9 cellular contexts compared by ENCODE assay signal in the genomic region with DNA sequence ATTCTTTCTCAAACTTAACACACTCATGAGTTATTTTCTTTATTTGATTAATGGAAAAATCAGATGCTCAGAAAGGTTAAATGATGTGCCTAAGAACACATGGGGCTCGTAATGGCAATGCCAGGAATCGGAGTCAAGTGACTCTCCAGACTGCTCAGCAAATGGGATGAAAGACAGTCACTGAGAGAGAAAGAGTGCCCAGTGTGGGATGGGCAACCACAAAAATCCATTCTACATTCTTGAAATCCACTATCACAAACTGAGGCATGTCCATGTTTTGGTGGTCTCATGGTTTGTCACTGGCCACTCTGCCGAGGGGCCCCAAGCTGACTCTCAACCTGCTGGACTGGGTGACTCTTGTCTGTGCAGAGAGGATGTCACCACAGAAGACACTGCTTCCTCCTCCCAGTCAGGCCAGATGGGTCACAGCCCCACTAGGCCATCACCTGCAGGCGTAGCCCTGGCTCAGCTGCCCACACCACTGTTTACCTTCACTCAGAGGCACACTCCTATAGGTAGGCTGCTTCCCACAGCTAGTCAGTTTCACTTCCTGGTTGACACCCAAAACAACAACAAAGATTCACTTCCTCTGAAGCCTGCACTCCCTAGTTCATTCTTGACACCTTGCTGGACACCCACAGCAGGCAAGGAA. TPM values are rescaled to one million over a fixed set of nuclear protein-coding genes. Genes with fewer than 3 reads are reported as not detected.
DNase-seq lines count a peak whose midpoint lies in the region; ATAC-seq and TF ChIP-seq lines count a peak whose summit lies in the region.
"Had no signal": no experiment of that assay in that cellular context is flagged by ENCODE, and none has a peak within 500 bp of the region (broad histone marks: within the 10 kb centered on the region; RNA-seq: fewer than 3 reads in every experiment).

No MANE protein-coding gene starts in this region.

- H3K27ac ChIP-seq in SK-N-SH (ENCODE audit: low read depth in 2 of 2, low read length in 1 of 2): no peak overlapping the region
- H3K27ac ChIP-seq: SK-N-MC had no signal

- H3K36me3 Mint-ChIP-seq in activated CD4-positive, alpha-beta T cell treated with anti-CD3 and anti-CD28 coated beads, Interleukin-2, amount 10 ng/mL, durations not matched to agents 7 days and 5 days (ENCODE audit: low read depth): peaks cover 17% of the 10 kb centered on the region
- H3K36me3 Mint-ChIP-seq in stimulated activated memory B cell treated with anti-CD40 and anti-IgM and Interleukin-4, amounts not matched to agents 10 μg/mL and 1 μg/mL and 100 μg/mL, for 72 hours: peaks cover 44% of the 10 kb centered on the region

- no peak overlapping the region for H3K4me3 ChIP-seq in astrocyte of the spinal cord (ENCODE audit: low read depth, low read length)
- H3K4me3 ChIP-seq in SK-N-SH (ENCODE audit: low read depth in 2 of 2, low read length in 1 of 2): no peak overlapping the region
- H3K4me3 ChIP-seq: SK-N-MC had no signal

- no peaks in the 10 kb centered on the region for H3K9me3 ChIP-seq in SK-N-SH

- no peak overlapping the region for H3K9ac ChIP-seq in SK-N-SH

- H3K27ac Mint-ChIP-seq in activated CD4-positive, alpha-beta T cell treated with anti-CD3 and anti-CD28 coated beads, Interleukin-2, amount 10 ng/mL, durations not matched to agents 7 days and 5 days: peak overlapping the region; percentile 94
- peak overlapping the region; percentile 59 for H3K27ac Mint-ChIP-seq in stimulated activated memory B cell treated with anti-CD40 and anti-IgM and Interleukin-4, amounts not matched to agents 10 μg/mL and 1 μg/mL and 100 μg/mL, for 72 hours

- H3F3A ChIP-seq in SK-N-SH (replicated peaks; ENCODE audit: insufficient read depth): no peaks in the 10 kb centered on the region

- H3K9me2 ChIP-seq in SK-N-SH: no peaks in the 10 kb centered on the region

- TF ChIP-seq CTCF in astrocyte of the spinal cord (IDR thresholded peaks at IDR 0.05; ENCODE audit: low read depth, low read length): no peak
- TF ChIP-seq CTCF in SK-N-SH (IDR thresholded peaks at IDR 0.05): no peak

- 89% methylated on average over 3 of the region's 4 CpGs for WGBS in SK-N-SH (ENCODE audit: low lambda C conversion rate)

- in situ Hi-C loops in astrocyte of the spinal cord (cut with HindIII; ENCODE audit: low sequenced_read_pairs): no loop called here

- peak; percentile 96 for ATAC-seq in stimulated activated memory B cell treated with anti-CD40 and anti-IgM and Interleukin-4, amounts not matched to agents 10 μg/mL and 1 μg/mL and 100 μg/mL, for 72 hours

- no peak overlapping the region for H3K4me3 Mint-ChIP-seq in activated CD4-positive, alpha-beta T cell treated with anti-CD3 and anti-CD28 coated beads, Interleukin-2, amount 10 ng/mL, durations not matched to agents 7 days and 5 days
- no peak overlapping the region for H3K4me3 Mint-ChIP-seq in stimulated activated memory B cell treated with anti-CD40 and anti-IgM and Interleukin-4, amounts not matched to agents 10 μg/mL and 1 μg/mL and 100 μg/mL, for 72 hours

- H3K4me1 Mint-ChIP-seq in activated CD4-positive, alpha-beta T cell treated with anti-CD3 and anti-CD28 coated beads, Interleukin-2, amount 10 ng/mL, durations not matched to agents 7 days and 5 days: peaks cover 36% of the 10 kb centered on the region
- H3K4me1 Mint-ChIP-seq in stimulated activated memory B cell treated with anti-CD40 and anti-IgM and Interleukin-4, amounts not matched to agents 10 μg/mL and 1 μg/mL and 100 μg/mL, for 72 hours: peaks cover 22% of the 10 kb centered on the region

- peaks cover 0 to 15% of the 10 kb centered on the region in 2 experiments; a peak in 3 of 4 replicates for H3K4me1 ChIP-seq in SK-N-SH (ENCODE audit: control insufficient read depth in 1 of 2, insufficient read depth in 2 of 2, low read depth in 1 of 2, low read length in 1 of 2)

- no peaks in the 10 kb centered on the region for H3K9me3 Mint-ChIP-seq in activated CD4-positive, alpha-beta T cell treated with anti-CD3 and anti-CD28 coated beads, Interleukin-2, amount 10 ng/mL, durations not matched to agents 7 days and 5 days
- H3K9me3 Mint-ChIP-seq in stimulated activated memory B cell treated with anti-CD40 and anti-IgM and Interleukin-4, amounts not matched to agents 10 μg/mL and 1 μg/mL and 100 μg/mL, for 72 hours: peaks cover 5% of the 10 kb centered on the region

- CTCF ChIA-PET in activated CD4-positive, alpha-beta T cell treated with anti-CD3 and anti-CD28 coated beads, Interleukin-2, amount 10 ng/mL, durations not matched to agents 7 days and 5 days (lab: Charles Lee): interaction anchor here (0.6 to 1.4 kb wide), 3 partner anchors 9 to 267 kb away, joined by 3 to 6 read pairs (median 3); no protein-coding TSS in a partner anchor
- CTCF ChIA-PET in SK-N-SH (lab: Yijun Ruan, JAX): interaction anchor here (0.9 to 1.6 kb wide), 5 partner anchors 9 to 268 kb away, joined by 3 to 6 read pairs (median 4); no protein-coding TSS in a partner anchor

- H2AFZ ChIP-seq in SK-N-SH (ENCODE audit: low read depth): no peak overlapping the region

- no peaks in the 10 kb centered on the region for H3K27me3 ChIP-seq in SK-N-SH (ENCODE audit: insufficient read depth)

- H3K36me3 ChIP-seq in SK-N-SH (replicated peaks in 1 of 2; ENCODE audit: control insufficient read depth in 1 of 2, insufficient read depth in 2 of 2, low read length in 1 of 2): peaks cover 0 to 2% of the 10 kb centered on the region in 2 experiments

- TF ChIP-seq RAD21 in SK-N-SH (IDR thresholded peaks at IDR 0.05; ENCODE audit: low read length): no peak

- TF ChIP-seq EP300 in SK-N-SH (IDR thresholded peaks at IDR 0.05; ENCODE audit: borderline replicate concordance in 1 of 2, low read depth in 1 of 2, low read length in 1 of 2): no peak

- H3K79me2 ChIP-seq in SK-N-SH (ENCODE audit: insufficient read depth): no peaks in the 10 kb centered on the region

- H4K20me1 ChIP-seq in SK-N-SH (ENCODE audit: insufficient read depth): no peaks in the 10 kb centered on the region

- peak; percentile 60 for DNase-seq in activated CD4-positive, alpha-beta T cell treated with anti-CD3 and anti-CD28 coated beads, Interleukin-2, amount 10 ng/mL, durations not matched to agents 7 days and 5 days
- no peak for DNase-seq in activated CD4-positive, alpha-beta T cell treated with anti-CD3 and anti-CD28 coated beads for 48 hours
- DNase-seq in HS-27A (ENCODE audit: low read depth): peak; percentile 49
- DNase-seq in astrocyte of the spinal cord (ENCODE audit: low read depth, low spot score): peak; percentile 12
- no peak for DNase-seq in amniotic stem cell (lab: John Stamatoyannopoulos, UW)
- no peak for DNase-seq in HPDE6-E6E7 (ENCODE audit: extremely low spot score)
- DNase-seq in SK-N-SH: no peak

- no peaks in the 10 kb centered on the region for H3K27me3 Mint-ChIP-seq in activated CD4-positive, alpha-beta T cell treated with anti-CD3 and anti-CD28 coated beads, Interleukin-2, amount 10 ng/mL, durations not matched to agents 7 days and 5 days
- no peaks in the 10 kb centered on the region for H3K27me3 Mint-ChIP-seq in stimulated activated memory B cell treated with anti-CD40 and anti-IgM and Interleukin-4, amounts not matched to agents 10 μg/mL and 1 μg/mL and 100 μg/mL, for 72 hours

- POLR2A ChIA-PET in activated CD4-positive, alpha-beta T cell treated with anti-CD3 and anti-CD28 coated beads, Interleukin-2, amount 10 ng/mL, durations not matched to agents 7 days and 5 days (lab: Charles Lee): no interaction called here
- POLR2A ChIA-PET in SK-N-SH (lab: Yijun Ruan, JAX): no interaction called here

- H3K4me2 ChIP-seq in SK-N-SH: no peak overlapping the region

TF ChIP-seq in SK-N-SH, 30 proteins besides CTCF, POLR2A, EP300 and RAD21 (continues in another document):
- TF ChIP-seq MXI1 (IDR thresholded peaks at IDR 0.05; ENCODE audit: low read depth, low read length) (no peak), FOXM1 (IDR thresholded peaks at IDR 0.05; ENCODE audit: low read depth) (no peak), NFIC (IDR thresholded peaks at IDR 0.05; ENCODE audit: borderline replicate concordance) (no peak), FOSL2 (IDR thresholded peaks at IDR 0.05; ENCODE audit: borderline replicate concordance, low read depth) (no peak), ELF1 (IDR thresholded peaks at IDR 0.05) (no peak), GATA2 (CRISPR knock-in tag; IDR thresholded peaks at IDR 0.05) (no peak), EZH2phosphoT487 (IDR thresholded peaks at IDR 0.05; ENCODE audit: borderline replicate concordance, low read depth) (no peak), JUND (IDR thresholded peaks at IDR 0.05) (no peak), TAF1 (IDR thresholded peaks at IDR 0.05; ENCODE audit: borderline replicate concordance, low read depth, low read length) (no peak), SIN3A (IDR thresholded peaks at IDR 0.05; ENCODE audit: borderline replicate concordance, low read depth, low read length) (no peak)
- TF ChIP-seq, protein P1, sequence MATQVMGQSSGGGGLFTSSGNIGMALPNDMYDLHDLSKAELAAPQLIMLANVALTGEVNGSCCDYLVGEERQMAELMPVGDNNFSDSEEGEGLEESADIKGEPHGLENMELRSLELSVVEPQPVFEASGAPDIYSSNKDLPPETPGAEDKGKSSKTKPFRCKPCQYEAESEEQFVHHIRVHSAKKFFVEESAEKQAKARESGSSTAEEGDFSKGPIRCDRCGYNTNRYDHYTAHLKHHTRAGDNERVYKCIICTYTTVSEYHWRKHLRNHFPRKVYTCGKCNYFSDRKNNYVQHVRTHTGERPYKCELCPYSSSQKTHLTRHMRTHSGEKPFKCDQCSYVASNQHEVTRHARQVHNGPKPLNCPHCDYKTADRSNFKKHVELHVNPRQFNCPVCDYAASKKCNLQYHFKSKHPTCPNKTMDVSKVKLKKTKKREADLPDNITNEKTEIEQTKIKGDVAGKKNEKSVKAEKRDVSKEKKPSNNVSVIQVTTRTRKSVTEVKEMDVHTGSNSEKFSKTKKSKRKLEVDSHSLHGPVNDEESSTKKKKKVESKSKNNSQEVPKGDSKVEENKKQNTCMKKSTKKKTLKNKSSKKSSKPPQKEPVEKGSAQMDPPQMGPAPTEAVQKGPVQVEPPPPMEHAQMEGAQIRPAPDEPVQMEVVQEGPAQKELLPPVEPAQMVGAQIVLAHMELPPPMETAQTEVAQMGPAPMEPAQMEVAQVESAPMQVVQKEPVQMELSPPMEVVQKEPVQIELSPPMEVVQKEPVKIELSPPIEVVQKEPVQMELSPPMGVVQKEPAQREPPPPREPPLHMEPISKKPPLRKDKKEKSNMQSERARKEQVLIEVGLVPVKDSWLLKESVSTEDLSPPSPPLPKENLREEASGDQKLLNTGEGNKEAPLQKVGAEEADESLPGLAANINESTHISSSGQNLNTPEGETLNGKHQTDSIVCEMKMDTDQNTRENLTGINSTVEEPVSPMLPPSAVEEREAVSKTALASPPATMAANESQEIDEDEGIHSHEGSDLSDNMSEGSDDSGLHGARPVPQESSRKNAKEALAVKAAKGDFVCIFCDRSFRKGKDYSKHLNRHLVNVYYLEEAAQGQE (IDR thresholded peaks at IDR 0.05; ENCODE audit: low read depth, low read length): no peak

RNA-seq across cellular contexts. Expression of a gene that starts 21.5 kb away (rescaled TPM):
- 1 to 10 TPM; 2.6 to 2.7 TPM for total RNA-seq in activated CD4-positive, alpha-beta T cell treated with anti-CD3 and anti-CD28 coated beads, Interleukin-2, amount 10 ng/mL, durations not matched to agents 7 days and 5 days
- polyA plus RNA-seq in SK-N-SH (2012; rRNA removed): 17.2 and 24.9 TPM in 2 replicates
- polyA plus RNA-seq in SK-N-SH (2012; cell fraction: cytosol; rRNA removed): 11.7 and 18.7 TPM in 2 replicates
- polyA plus RNA-seq in SK-N-SH (2012; cell fraction: nucleus; rRNA removed): 80.3 and 107 TPM in 2 replicates

Comparison
In these comparisons a context has a peak if more than half of its experiments do, and no peak if none do; other contexts are left out.
1. DNase-seq: peak in activated CD4-positive, alpha-beta T cell treated with anti-CD3 and anti-CD28 coated beads, Interleukin-2, amount 10 ng/mL, durations not matched to agents 7 days and 5 days (single experiment), HS-27A (single experiment) and astrocyte of the spinal cord (single experiment); none in activated CD4-positive, alpha-beta T cell treated with anti-CD3 and anti-CD28 coated beads for 48 hours (single experiment), amniotic stem cell (single experiment), HPDE6-E6E7 (single experiment) and SK-N-SH (single experiment).